Comparison of ENCODE assay signal across 11 cellular contexts in the genomic region with DNA sequence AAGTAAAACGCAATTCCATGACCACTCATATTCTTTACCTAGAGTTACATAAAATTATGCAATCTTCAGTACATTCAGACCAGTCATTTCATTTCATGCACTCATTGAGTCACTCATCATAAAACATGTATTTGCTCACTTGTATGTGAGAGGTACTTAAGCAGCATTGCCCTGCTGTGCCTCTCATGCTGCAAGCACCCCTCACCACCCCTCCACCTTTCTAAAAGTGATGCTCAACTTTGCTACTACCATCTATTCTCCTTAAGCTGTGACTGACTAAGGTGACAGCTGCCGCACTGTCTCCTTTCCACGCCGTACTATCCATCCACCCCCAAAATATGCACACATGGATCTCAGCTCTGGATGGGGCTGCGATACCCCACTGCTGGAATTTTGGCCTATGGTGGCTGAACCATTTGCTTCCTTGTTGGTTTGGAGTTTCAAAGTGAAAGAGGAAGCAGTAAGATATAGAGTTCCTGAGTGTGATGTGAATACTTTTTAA. TPM values are rescaled to one million over a fixed set of nuclear protein-coding genes. Genes with fewer than 3 reads are reported as not detected.
A peak's percentile ranks its signal among the peaks of the same experiment; 100 is the strongest.
DNase-seq lines count a peak whose midpoint lies in the region; ATAC-seq, FAIRE-seq and TF ChIP-seq lines count a peak whose summit lies in the region.
"Had no signal": no experiment of that assay in that cellular context is flagged by ENCODE, and none has a peak within 500 bp of the region (broad histone marks: within the 10 kb centered on the region; RNA-seq: fewer than 3 reads in every experiment).

No MANE protein-coding gene starts in this region.

- ATAC-seq in GM18858 (IDR thresholded peaks at IDR 0.05; ENCODE audit: unreplicated experiment), result no peak
- ATAC-seq: HCT116 had no signal

- no peak for FAIRE-seq in H1 (lab: Jason Lieb, UNC)

- no peaks in the 10 kb centered on the region for H4K20me1 ChIP-seq in H1 (replicated peaks in 1 of 2; ENCODE audit: control insufficient read depth in 1 of 2, insufficient read depth in 2 of 2, low read length in 2 of 2)

- no TSS peak for BruUV-seq in MCF 10A (replicated peaks; lab: Mats Ljungman, UMichigan)

- no peak overlapping the region for H3K4me3 Mint-ChIP-seq in MCF 10A (ENCODE audit: unreplicated experiment)

- H4K91ac ChIP-seq in H1 (replicated peaks; ENCODE audit: insufficient read length, low read length), result no peak overlapping the region
- no peak overlapping the region for H4K91ac ChIP-seq in trophoblast cell (ENCODE audit: low read depth, low read length)

- H3K18ac ChIP-seq in H1 (ENCODE audit: extremely low read depth, low read length) (no peak overlapping the region), trophoblast cell (ENCODE audit: low read length) (no peak overlapping the region)

- intact Hi-C loops in MCF 10A (cut with micrococcal nuclease) (no loop called here), breast epithelium (cut with DNase I; ENCODE audit: low total_unique reads) (no loop called here)

- TF ChIP-seq RAD21 in H1 (IDR thresholded peaks at IDR 0.05 in 1 of 2, conservative IDR thresholded peaks at IDR 0.05 in 1 of 2; ENCODE audit: low read depth in 2 of 2, low read length in 2 of 2), result no peak

- H3K4me1 ChIP-seq in breast epithelium (no peaks in the 10 kb centered on the region), H1 (replicated peaks in 1 of 4; ENCODE audit: control insufficient read depth in 3 of 4, insufficient read depth in 4 of 4, low read length in 3 of 4) (peaks cover 0 to 4% (median 0%) of the 10 kb centered on the region in 4 experiments; a peak in 1 of 7 replicates), suprapubic skin (peaks cover 38% of the 10 kb centered on the region), trophoblast cell (ENCODE audit: control insufficient read depth in 1 of 2, insufficient read depth in 2 of 2, low read length in 2 of 2) (no peaks in the 10 kb centered on the region)

- DNase-seq in MCF 10A (ENCODE audit: unreplicated experiment) (peak; percentile 40), breast epithelium (ENCODE audit: low spot score in 2 of 2) (no peak), SIG-M5 treated with dmso at 0.1 percent for 504 hours (lab: John Stamatoyannopoulos, UW; ENCODE audit: unreplicated experiment) (peak; percentile 64), H1 (ENCODE audit: low read depth in 1 of 2, low spot score in 2 of 2) (peak in 1 of 2 experiments; percentile 16), suprapubic skin (ENCODE audit: low spot score in 2 of 2) (no peak), HCEC 1CT (no peak), trophoblast cell (no peak)
- DNase-seq: activated effector memory CD4-positive, alpha-beta T cell treated with anti-CD3 and anti-CD28 coated beads, Interleukin-2, amount 50 U/mL, for 16 hours; ovary had no signal

- no peak overlapping the region for H3K9ac ChIP-seq in H1 (replicated peaks in 1 of 4; ENCODE audit: extremely low read depth in 1 of 4, low read depth in 3 of 4, low read length in 3 of 4)
- H3K9ac ChIP-seq in trophoblast cell (ENCODE audit: low read length), result no peak overlapping the region

- H2BK15ac ChIP-seq in H1 (ENCODE audit: low read length), result 0 out of 2 replicates have a peak overlapping the region, but pooled peaks have one; percentile 18

- H3K9me3 Mint-ChIP-seq in MCF 10A (ENCODE audit: unreplicated experiment), result no peaks in the 10 kb centered on the region

- H4K8ac ChIP-seq in H1 (ENCODE audit: extremely low read depth, insufficient read depth, low read length), result no peak overlapping the region
- H4K8ac ChIP-seq in trophoblast cell (ENCODE audit: low read depth, low read length), result no peak overlapping the region

- no peak overlapping the region for H2BK120ac ChIP-seq in H1 (replicated peaks; ENCODE audit: low read depth, low read length)
- no peak overlapping the region for H2BK120ac ChIP-seq in trophoblast cell (ENCODE audit: insufficient read depth, low read length, poor library complexity)

- H3K9me3 ChIP-seq in breast epithelium (no peaks in the 10 kb centered on the region), H1 (ENCODE audit: insufficient read depth in 2 of 2, low read depth in 1 of 2, low read length in 1 of 2) (no peaks in the 10 kb centered on the region), suprapubic skin (no peaks in the 10 kb centered on the region), trophoblast cell (ENCODE audit: insufficient read depth, low read depth, low read length) (no peaks in the 10 kb centered on the region)
- H3K9me3 ChIP-seq: ovary had no signal

- no peak overlapping the region for H4K12ac ChIP-seq in trophoblast cell (ENCODE audit: low read depth, low read length)

- no peaks in the 10 kb centered on the region for H3K27me3 Mint-ChIP-seq in MCF 10A (ENCODE audit: insufficient read depth, unreplicated experiment)

- H3K79me1 ChIP-seq in H1 (ENCODE audit: low read depth, low read length) (no peaks in the 10 kb centered on the region), trophoblast cell (ENCODE audit: low read length) (no peaks in the 10 kb centered on the region)

- POLR2A ChIA-PET in MCF 10A (lab: Yijun Ruan, JAX) (interaction anchor here (0.6 to 1.3 kb wide), 4 partner anchors 9 to 45 kb away, joined by 3 to 4 read pairs (median 3); no protein-coding TSS in a partner anchor), H1 (lab: Charles Lee; ENCODE audit: partially characterized antibody) (interaction anchor here (2.0 kb wide), 1 partner anchor 14 kb away, joined by 5 read pairs; no protein-coding TSS in a partner anchor)

- H3K36me3 ChIP-seq in breast epithelium (no peaks in the 10 kb centered on the region), H1 (ENCODE audit: control insufficient read depth in 2 of 4, insufficient read depth in 4 of 4, low read length in 3 of 4) (no peaks in the 10 kb centered on the region), suprapubic skin (no peaks in the 10 kb centered on the region), trophoblast cell (ENCODE audit: control insufficient read depth in 1 of 2, insufficient read depth in 2 of 2, low read length in 2 of 2) (no peaks in the 10 kb centered on the region)
- H3K36me3 ChIP-seq: ovary had no signal

- TF ChIP-seq EP300 in H1 (IDR thresholded peaks at IDR 0.05; ENCODE audit: borderline replicate concordance in 1 of 2, low read depth in 2 of 2, low read length in 2 of 2) (no peak), suprapubic skin (IDR thresholded peaks at IDR 0.05) (no peak)

- H2AK5ac ChIP-seq in H1 (ENCODE audit: low read depth, low read length) (no peak overlapping the region), trophoblast cell (ENCODE audit: low read length) (no peak overlapping the region)

- H3K27ac ChIP-seq in breast epithelium, result no peak overlapping the region
- no peak overlapping the region for H3K27ac ChIP-seq in H1 (ENCODE audit: low read depth, low read length)
- H3K27ac ChIP-seq in suprapubic skin, result peak overlapping the region; percentile 32
- H3K27ac ChIP-seq in trophoblast cell (ENCODE audit: low read depth, low read length), result no peak overlapping the region
- H3K27ac ChIP-seq: ovary had no signal

- no peaks in the 10 kb centered on the region for H3K23me2 ChIP-seq in H1 (ENCODE audit: low read depth, low read length)

- H3K56ac ChIP-seq in H1 (replicated peaks; ENCODE audit: insufficient read length, low read depth, low read length), result no peak overlapping the region

- TF ChIP-seq CTCF in MCF 10A (IDR thresholded peaks at IDR 0.05; ENCODE audit: unreplicated experiment), result no peak
- no peak for TF ChIP-seq CTCF in breast epithelium (IDR thresholded peaks at IDR 0.05)
- no peak for TF ChIP-seq CTCF in H1 (IDR thresholded peaks at IDR 0.05; ENCODE audit: control extremely low read depth in 1 of 3, insufficient read depth in 1 of 3, low read depth in 1 of 3, low read length in 3 of 3)
- TF ChIP-seq CTCF in suprapubic skin (IDR thresholded peaks at IDR 0.05), result no peak

- TF ChIP-seq POLR2A in breast epithelium (IDR thresholded peaks at IDR 0.05), result no peak
- TF ChIP-seq POLR2A in H1 (IDR thresholded peaks at IDR 0.05; ENCODE audit: control extremely low read depth in 1 of 2, low read depth in 2 of 2, low read length in 2 of 2), result no peak
- no peak for TF ChIP-seq POLR2A in suprapubic skin (IDR thresholded peaks at IDR 0.05)

- no peaks in the 10 kb centered on the region for H3K36me3 Mint-ChIP-seq in MCF 10A (ENCODE audit: insufficient read depth, unreplicated experiment)

- CTCF ChIA-PET in MCF 10A (lab: Yijun Ruan, JAX), result interaction anchor here (0.5 to 7.4 kb wide), 13 partner anchors 10 to 565 kb away, joined by 3 to 64 read pairs (median 4); a partner anchor contains a TSS
- CTCF ChIA-PET in H1 (lab: Charles Lee; ENCODE audit: partially characterized antibody), result interaction anchor here (0.6 to 4.7 kb wide), 7 partner anchors 9 to 300 kb away, joined by 3 to 18 read pairs (median 4); no protein-coding TSS in a partner anchor

- peaks cover 17% of the 10 kb centered on the region for H3K4me1 Mint-ChIP-seq in MCF 10A (ENCODE audit: insufficient read depth, unreplicated experiment)

- H3K79me2 ChIP-seq in H1 (ENCODE audit: control insufficient read depth in 1 of 2, insufficient read depth in 2 of 2, low read length in 2 of 2), result no peaks in the 10 kb centered on the region
- no peaks in the 10 kb centered on the region for H3K79me2 ChIP-seq in trophoblast cell (ENCODE audit: control insufficient read depth, insufficient read depth, low read length, poor library complexity)

- no peak overlapping the region for H2BK20ac ChIP-seq in H1 (ENCODE audit: low read length)

- H3K27me3 ChIP-seq in breast epithelium (no peaks in the 10 kb centered on the region), H1 (replicated peaks in 1 of 4; ENCODE audit: control insufficient read depth in 3 of 4, extremely low read depth in 1 of 4, insufficient read depth in 3 of 4, low read length in 3 of 4) (no peaks in the 10 kb centered on the region; a peak in 1 of 7 replicates), suprapubic skin (no peaks in the 10 kb centered on the region), trophoblast cell (ENCODE audit: insufficient read depth, low read length) (no peaks in the 10 kb centered on the region)
- H3K27me3 ChIP-seq: ovary had no signal

- WGBS in H1 (ENCODE audit: extremely low coverage in 1 of 2, insufficient coverage in 1 of 2, insufficient read length in 1 of 2, insufficient replicate concordance in 2 of 2, low coverage in 1 of 2, low lambda C conversion rate in 2 of 2, missing lambda C conversion rate in 1 of 2), 2 experiments, result 97% methylated on average over 5 of the region's 5 CpGs; no CpG with 5 or more reads in 1 of the 2 experiments
- WGBS in suprapubic skin, result 87% methylated on average over 5 of the region's 5 CpGs
- no CpG with 5 or more reads among the region's 5 CpGs for WGBS in trophoblast cell (ENCODE audit: extremely low coverage, insufficient coverage, insufficient read length)

- no peak overlapping the region for H3K4me3 ChIP-seq in breast epithelium
- no peak overlapping the region for H3K4me3 ChIP-seq in H1 (ENCODE audit: extremely low read depth in 1 of 4, insufficient read depth in 2 of 4, low read depth in 3 of 4, low read length in 4 of 4)
- H3K4me3 ChIP-seq in suprapubic skin, result no peak overlapping the region
- H3K4me3 ChIP-seq in trophoblast cell (ENCODE audit: low read depth, low read length), result no peak overlapping the region
- H3K4me3 ChIP-seq: ovary had no signal

- H2AFZ ChIP-seq in H1 (ENCODE audit: low read length) (no peak overlapping the region), trophoblast cell (ENCODE audit: insufficient read depth, low read length, poor library complexity) (no peak overlapping the region)

- H2BK5ac ChIP-seq in H1 (ENCODE audit: low read depth, low read length) (no peak overlapping the region), trophoblast cell (ENCODE audit: low read depth, low read length, poor library complexity) (no peak overlapping the region)

- no peak overlapping the region for H4K5ac ChIP-seq in H1 (ENCODE audit: insufficient read length, low read depth, low read length)

- no peak overlapping the region for H3K27ac Mint-ChIP-seq in MCF 10A (ENCODE audit: low read depth, unreplicated experiment)

- no peak overlapping the region for H3K4me2 ChIP-seq in H1 (ENCODE audit: insufficient read depth in 1 of 2, low read depth in 2 of 2, low read length in 2 of 2)
- no peak overlapping the region for H3K4me2 ChIP-seq in trophoblast cell (ENCODE audit: low read length)

- H3K23ac ChIP-seq in H1 (ENCODE audit: insufficient read length), result no peak overlapping the region
- H3K23ac ChIP-seq in trophoblast cell (ENCODE audit: low read length), result no peak overlapping the region

- H3K14ac ChIP-seq in H1 (ENCODE audit: insufficient read length), result no peak overlapping the region
- no peak overlapping the region for H3K14ac ChIP-seq in trophoblast cell (ENCODE audit: low read length)

- H2BK12ac ChIP-seq in H1 (ENCODE audit: low read depth, low read length) (no peak overlapping the region), trophoblast cell (ENCODE audit: low read length) (no peak overlapping the region)

- H3K4ac ChIP-seq in H1 (replicated peaks; ENCODE audit: insufficient read length, low read depth, low read length) (no peak overlapping the region), trophoblast cell (ENCODE audit: low read depth, low read length) (no peak overlapping the region)

RNA-seq across cellular contexts. Expression of a gene that starts 7.2 kb away (rescaled TPM):
- total RNA-seq in MCF 10A (2022) (0.93 TPM in 2 replicates), breast epithelium (10 to 100 TPM in 1 of 3 donors, 1 to 10 TPM in 2; 7.8 to 10.8 (median 9.5) TPM), suprapubic skin (10 to 100 TPM in 1 of 4 donors, 1 to 10 TPM in 3; 2.0 to 10.9 (median 6.1) TPM)
- 0.42 and 1.2 TPM in 2 replicates for total RNA-seq in H1 (2021; fragmentation: NEBNext Ultra II Directional; extraction: Animal tissue kit (Norgen Biotek cat#: 25700))
- polyA plus RNA-seq in H1 (2011; rRNA removed), result 1.00 and 2.4 TPM in 2 replicates
- polyA plus RNA-seq in H1 (2011; cell fraction: cytosol; rRNA removed), result 2.1 TPM
- 2.7 TPM for polyA plus RNA-seq in H1 (2011; cell fraction: nucleus; rRNA removed)
- polyA plus RNA-seq in H1 (2012, experiment 1 of 2), result 0.89 to 1.3 TPM (median 1.00 TPM) in 4 replicates
- polyA plus RNA-seq in H1 (2012, experiment 2 of 2), result 0.51 TPM
- 0.87 TPM for polyA plus RNA-seq in H1 (2013, experiment 1 of 2)
- polyA plus RNA-seq in H1 (2013, experiment 2 of 2), result 0.94 TPM
- 1.3 and 5.8 TPM in 2 replicates for polyA minus RNA-seq in H1 (2011; rRNA and poly(A)+ RNA removed)
- polyA minus RNA-seq in H1 (2011; cell fraction: cytosol; rRNA and poly(A)+ RNA removed), result not detected
- 7.4 TPM for polyA minus RNA-seq in H1 (2011; cell fraction: nucleus; rRNA and poly(A)+ RNA removed)
- polyA plus RNA-seq in trophoblast cell (2013), result 0.60 and 0.64 TPM in 2 replicates

Comparison
In these comparisons a context has a peak if more than half of its experiments do, and no peak if none do; other contexts are left out.
1. DNase-seq: peak in MCF 10A (single experiment) and SIG-M5 treated with dmso at 0.1 percent for 504 hours (single experiment); none in breast epithelium (0 of 2), suprapubic skin (0 of 2), HCEC 1CT (single experiment) and trophoblast cell (0 of 2).